In the genomic region with DNA sequence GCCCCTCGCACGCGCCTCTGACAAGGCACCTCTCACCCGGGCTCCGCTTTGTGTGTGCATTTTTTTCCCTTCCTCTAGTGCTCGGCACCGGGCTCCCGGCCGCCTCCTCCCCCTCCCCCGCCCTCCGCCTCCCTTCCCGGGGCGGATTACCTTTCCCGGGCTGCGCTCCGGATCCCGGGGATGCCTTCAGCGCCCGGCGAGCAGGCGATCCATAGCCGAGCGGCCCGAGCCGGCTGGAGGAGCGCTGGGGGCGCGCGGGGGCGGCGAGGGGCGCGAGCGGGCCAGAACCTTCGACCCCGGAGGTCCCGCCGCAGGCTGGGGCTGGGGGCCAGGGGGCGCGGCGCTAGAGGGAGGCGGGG, we compare ENCODE assay signal across 8 cellular contexts. TPM values are rescaled to one million over a fixed set of nuclear protein-coding genes. Genes with fewer than 3 reads are reported as not detected.
DNase-seq lines count a peak whose midpoint lies in the region; ATAC-seq and TF ChIP-seq lines count a peak whose summit lies in the region.

No MANE protein-coding gene starts in this region.

- ATAC-seq in GM21390 (IDR thresholded peaks at IDR 0.05; ENCODE audit: unreplicated experiment) = peak; percentile 34
- ATAC-seq in HG02970 (IDR thresholded peaks at IDR 0.05; ENCODE audit: low FRiP score, unreplicated experiment) = no peak

- no peaks in the 10 kb centered on the region for H3K36me3 ChIP-seq in ES-I3 (ENCODE audit: insufficient read depth, low read length)

- H3K4me3 ChIP-seq in LNCaP clone FGC (ENCODE audit: low read depth, low read length) (peak overlapping the region; percentile 41), epithelial cell of proximal tubule (ENCODE audit: low read depth, low read length) (peak overlapping the region; percentile 58)

- H3K4me1 ChIP-seq in ES-I3 (ENCODE audit: insufficient read depth, low read length) = peaks cover 8% of the 10 kb centered on the region

- no peak for DNase-seq in LNCaP clone FGC (ENCODE audit: low read depth)
- no peak for DNase-seq in epithelial cell of proximal tubule (ENCODE audit: low read depth)
- DNase-seq in myocyte (ENCODE audit: low read depth) = peak; percentile 8
- no peak for DNase-seq in NCI-H1930 (lab: John Stamatoyannopoulos, UW)
- no peak for DNase-seq in iPS-NIHi7 (ENCODE audit: extremely low spot score)

- peak overlapping the region; percentile 85; the same call in 1 of the 2 replicates for H3K9ac ChIP-seq in ES-I3 (ENCODE audit: low read depth, low read length)

- no peaks in the 10 kb centered on the region for H3K9me3 ChIP-seq in ES-I3 (ENCODE audit: control insufficient read depth, insufficient read depth, low read length)

- TF ChIP-seq CTCF in LNCaP clone FGC (IDR thresholded peaks at IDR 0.05; ENCODE audit: control insufficient read depth, extremely low read depth, insufficient read depth) (no peak), epithelial cell of proximal tubule (conservative IDR thresholded peaks at IDR 0.05; ENCODE audit: low read depth, low read length) (no peak)

RNA-seq across cellular contexts. Expression of gene MPPED2, which starts 0.3 kb away (rescaled TPM):
- total RNA-seq in epithelial cell of proximal tubule (0.07 and 0.17 TPM in 2 replicates), myocyte (0.16 and 0.51 TPM in 2 replicates)
- polyA plus RNA-seq in myocyte (2012) = 1.00 TPM
